ENCODE assay signal across 2 cellular contexts in the genomic region with DNA sequence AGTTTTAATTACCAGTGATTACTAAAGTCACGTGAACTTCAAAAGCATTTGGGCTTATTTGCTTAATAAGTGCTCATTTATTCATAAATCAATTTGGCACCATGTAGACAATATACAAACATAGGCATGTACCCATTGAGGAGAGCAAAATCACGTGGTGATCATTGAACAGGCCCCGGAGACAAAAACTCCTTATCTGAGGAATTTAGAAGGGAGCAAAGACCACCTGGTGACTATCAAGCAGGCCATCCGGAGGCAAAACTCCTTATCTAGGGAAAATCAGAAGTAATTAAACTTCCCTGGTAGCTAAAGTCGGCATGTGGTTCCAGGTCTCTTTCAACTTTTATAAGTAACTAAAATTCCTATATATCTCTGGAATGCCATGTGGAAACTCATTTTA.
TF ChIP-seq lines count a peak whose summit lies in the region.

No MANE protein-coding gene starts in this region.

TF ChIP-seq in HepG2, 621 proteins besides CTCF, POLR2A, EP300 and RAD21:
- TF ChIP-seq, protein P1, sequence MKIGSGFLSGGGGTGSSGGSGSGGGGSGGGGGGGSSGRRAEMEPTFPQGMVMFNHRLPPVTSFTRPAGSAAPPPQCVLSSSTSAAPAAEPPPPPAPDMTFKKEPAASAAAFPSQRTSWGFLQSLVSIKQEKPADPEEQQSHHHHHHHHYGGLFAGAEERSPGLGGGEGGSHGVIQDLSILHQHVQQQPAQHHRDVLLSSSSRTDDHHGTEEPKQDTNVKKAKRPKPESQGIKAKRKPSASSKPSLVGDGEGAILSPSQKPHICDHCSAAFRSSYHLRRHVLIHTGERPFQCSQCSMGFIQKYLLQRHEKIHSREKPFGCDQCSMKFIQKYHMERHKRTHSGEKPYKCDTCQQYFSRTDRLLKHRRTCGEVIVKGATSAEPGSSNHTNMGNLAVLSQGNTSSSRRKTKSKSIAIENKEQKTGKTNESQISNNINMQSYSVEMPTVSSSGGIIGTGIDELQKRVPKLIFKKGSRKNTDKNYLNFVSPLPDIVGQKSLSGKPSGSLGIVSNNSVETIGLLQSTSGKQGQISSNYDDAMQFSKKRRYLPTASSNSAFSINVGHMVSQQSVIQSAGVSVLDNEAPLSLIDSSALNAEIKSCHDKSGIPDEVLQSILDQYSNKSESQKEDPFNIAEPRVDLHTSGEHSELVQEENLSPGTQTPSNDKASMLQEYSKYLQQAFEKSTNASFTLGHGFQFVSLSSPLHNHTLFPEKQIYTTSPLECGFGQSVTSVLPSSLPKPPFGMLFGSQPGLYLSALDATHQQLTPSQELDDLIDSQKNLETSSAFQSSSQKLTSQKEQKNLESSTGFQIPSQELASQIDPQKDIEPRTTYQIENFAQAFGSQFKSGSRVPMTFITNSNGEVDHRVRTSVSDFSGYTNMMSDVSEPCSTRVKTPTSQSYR (CRISPR knock-in tag; IDR thresholded peaks at IDR 0.05; ENCODE audit: borderline replicate concordance), result no peak
- TF ChIP-seq ZNF598 (CRISPR knock-in tag; IDR thresholded peaks at IDR 0.05; ENCODE audit: borderline replicate concordance) (no peak), SMAD9 (CRISPR knock-in tag; IDR thresholded peaks at IDR 0.05) (no peak), SMAD3 (CRISPR knock-in tag; IDR thresholded peaks at IDR 0.05) (no peak), ZNF7 (CRISPR knock-in tag; IDR thresholded peaks at IDR 0.05) (0 out of 2 replicates have a peak, but pooled peaks have one; percentile 13), SOX13 (IDR thresholded peaks at IDR 0.05) (no peak), SOX13 (CRISPR knock-in tag; conservative IDR thresholded peaks at IDR 0.05 in 1 of 2, IDR thresholded peaks at IDR 0.05 in 1 of 2) (0 out of 4 replicates have a peak, but pooled peaks of 1 of the 2 experiments have one; percentile 7), ZNF383 (CRISPR knock-in tag; IDR thresholded peaks at IDR 0.05; ENCODE audit: borderline replicate concordance) (no peak), CENPT (CRISPR knock-in tag; IDR thresholded peaks at IDR 0.05; ENCODE audit: low read depth) (no peak), ZNF629 (CRISPR knock-in tag; conservative IDR thresholded peaks at IDR 0.05) (peak; percentile 64; the same call in 1 of the 2 replicates), IKZF4 (CRISPR knock-in tag; IDR thresholded peaks at IDR 0.05; ENCODE audit: borderline replicate concordance, low read depth, not compliant biosample characterization) (no peak), ZSCAN20 (CRISPR knock-in tag; IDR thresholded peaks at IDR 0.05; ENCODE audit: borderline replicate concordance) (no peak), SOX6 (IDR thresholded peaks at IDR 0.05) (no peak), SOX6 (CRISPR knock-in tag; IDR thresholded peaks at IDR 0.05) (peak; percentile 45), ZNF816 (CRISPR knock-in tag; IDR thresholded peaks at IDR 0.05; ENCODE audit: borderline replicate concordance) (no peak)
- TF ChIP-seq, protein P2, sequence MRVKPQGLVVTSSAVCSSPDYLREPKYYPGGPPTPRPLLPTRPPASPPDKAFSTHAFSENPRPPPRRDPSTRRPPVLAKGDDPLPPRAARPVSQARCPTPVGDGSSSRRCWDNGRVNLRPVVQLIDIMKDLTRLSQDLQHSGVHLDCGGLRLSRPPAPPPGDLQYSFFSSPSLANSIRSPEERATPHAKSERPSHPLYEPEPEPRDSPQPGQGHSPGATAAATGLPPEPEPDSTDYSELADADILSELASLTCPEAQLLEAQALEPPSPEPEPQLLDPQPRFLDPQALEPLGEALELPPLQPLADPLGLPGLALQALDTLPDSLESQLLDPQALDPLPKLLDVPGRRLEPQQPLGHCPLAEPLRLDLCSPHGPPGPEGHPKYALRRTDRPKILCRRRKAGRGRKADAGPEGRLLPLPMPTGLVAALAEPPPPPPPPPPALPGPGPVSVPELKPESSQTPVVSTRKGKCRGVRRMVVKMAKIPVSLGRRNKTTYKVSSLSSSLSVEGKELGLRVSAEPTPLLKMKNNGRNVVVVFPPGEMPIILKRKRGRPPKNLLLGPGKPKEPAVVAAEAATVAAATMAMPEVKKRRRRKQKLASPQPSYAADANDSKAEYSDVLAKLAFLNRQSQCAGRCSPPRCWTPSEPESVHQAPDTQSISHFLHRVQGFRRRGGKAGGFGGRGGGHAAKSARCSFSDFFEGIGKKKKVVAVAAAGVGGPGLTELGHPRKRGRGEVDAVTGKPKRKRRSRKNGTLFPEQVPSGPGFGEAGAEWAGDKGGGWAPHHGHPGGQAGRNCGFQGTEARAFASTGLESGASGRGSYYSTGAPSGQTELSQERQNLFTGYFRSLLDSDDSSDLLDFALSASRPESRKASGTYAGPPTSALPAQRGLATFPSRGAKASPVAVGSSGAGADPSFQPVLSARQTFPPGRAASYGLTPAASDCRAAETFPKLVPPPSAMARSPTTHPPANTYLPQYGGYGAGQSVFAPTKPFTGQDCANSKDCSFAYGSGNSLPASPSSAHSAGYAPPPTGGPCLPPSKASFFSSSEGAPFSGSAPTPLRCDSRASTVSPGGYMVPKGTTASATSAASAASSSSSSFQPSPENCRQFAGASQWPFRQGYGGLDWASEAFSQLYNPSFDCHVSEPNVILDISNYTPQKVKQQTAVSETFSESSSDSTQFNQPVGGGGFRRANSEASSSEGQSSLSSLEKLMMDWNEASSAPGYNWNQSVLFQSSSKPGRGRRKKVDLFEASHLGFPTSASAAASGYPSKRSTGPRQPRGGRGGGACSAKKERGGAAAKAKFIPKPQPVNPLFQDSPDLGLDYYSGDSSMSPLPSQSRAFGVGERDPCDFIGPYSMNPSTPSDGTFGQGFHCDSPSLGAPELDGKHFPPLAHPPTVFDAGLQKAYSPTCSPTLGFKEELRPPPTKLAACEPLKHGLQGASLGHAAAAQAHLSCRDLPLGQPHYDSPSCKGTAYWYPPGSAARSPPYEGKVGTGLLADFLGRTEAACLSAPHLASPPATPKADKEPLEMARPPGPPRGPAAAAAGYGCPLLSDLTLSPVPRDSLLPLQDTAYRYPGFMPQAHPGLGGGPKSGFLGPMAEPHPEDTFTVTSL (CRISPR knock-in tag; IDR thresholded peaks at IDR 0.05; ENCODE audit: borderline replicate concordance), result no peak
- TF ChIP-seq, protein P3, sequence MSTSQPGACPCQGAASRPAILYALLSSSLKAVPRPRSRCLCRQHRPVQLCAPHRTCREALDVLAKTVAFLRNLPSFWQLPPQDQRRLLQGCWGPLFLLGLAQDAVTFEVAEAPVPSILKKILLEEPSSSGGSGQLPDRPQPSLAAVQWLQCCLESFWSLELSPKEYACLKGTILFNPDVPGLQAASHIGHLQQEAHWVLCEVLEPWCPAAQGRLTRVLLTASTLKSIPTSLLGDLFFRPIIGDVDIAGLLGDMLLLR (CRISPR knock-in tag; IDR thresholded peaks at IDR 0.05), result no peak

TF ChIP-seq in WTC11, 78 proteins besides CTCF, POLR2A, EP300 and RAD21:
- TF ChIP-seq IRF2 (CRISPR knock-in tag; IDR thresholded peaks at IDR 0.05; ENCODE audit: borderline replicate concordance, low read depth) (no peak), NFE2L1 (CRISPR knock-in tag; IDR thresholded peaks at IDR 0.05) (no peak), CREB1 (CRISPR knock-in tag; IDR thresholded peaks at IDR 0.05) (no peak), TEAD4 (CRISPR knock-in tag; IDR thresholded peaks at IDR 0.05) (no peak)
- TF ChIP-seq, protein P1 (CRISPR knock-in tag; IDR thresholded peaks at IDR 0.05), result no peak
